8 cellular contexts compared by ENCODE assay signal in the genomic region with DNA sequence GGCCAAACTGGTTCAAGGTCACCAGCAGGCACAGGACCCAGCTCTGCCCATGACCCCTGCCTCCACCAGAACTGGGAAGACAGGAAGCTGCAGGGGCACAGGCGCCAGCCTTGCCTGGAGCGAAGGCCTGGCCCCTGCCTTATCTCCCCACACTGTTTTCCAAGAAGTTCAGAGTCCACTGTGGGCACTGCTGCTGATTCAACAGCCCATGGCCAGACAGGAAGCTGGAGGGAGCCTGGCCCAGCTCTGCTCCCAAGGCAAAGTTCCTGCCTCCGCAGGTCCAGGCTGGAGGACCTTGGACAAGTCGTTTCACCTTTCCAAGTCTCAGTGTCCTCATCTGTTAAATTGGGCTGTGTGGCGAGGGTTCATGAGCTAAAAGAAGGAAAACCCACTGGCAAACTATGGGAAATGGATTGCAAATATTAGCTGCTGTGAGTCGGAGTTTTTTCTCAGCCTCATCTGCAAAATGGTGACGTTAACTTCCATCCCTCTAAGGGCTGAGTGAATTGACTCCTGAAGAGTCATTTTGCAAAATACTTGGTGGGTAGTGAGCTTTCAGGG. TPM values are rescaled to one million over a fixed set of nuclear protein-coding genes. Genes with fewer than 3 reads are reported as not detected.
DNase-seq lines count a peak whose midpoint lies in the region; ATAC-seq and TF ChIP-seq lines count a peak whose summit lies in the region.

No MANE protein-coding gene starts in this region.

- peak overlapping the region in 11 of 12 donors; percentile 79 to 89 (median 85) for H3K27ac ChIP-seq in heart left ventricle
- H3K27ac ChIP-seq in psoas muscle, result peak overlapping the region; percentile 74
- no peak overlapping the region for H3K27ac ChIP-seq in caudate nucleus (ENCODE audit: low read depth, low read length)

- peaks cover 0 to 18% (median 13%) of the 10 kb centered on the region in 9 donors for H3K36me3 ChIP-seq in heart left ventricle
- peaks cover 4 to 17% of the 10 kb centered on the region in 2 donors for H3K36me3 ChIP-seq in psoas muscle (ENCODE audit: insufficient read depth in 1 of 2, low read depth in 1 of 2)

- H3K27me3 ChIP-seq in heart left ventricle (no peaks in the 10 kb centered on the region), psoas muscle (ENCODE audit: insufficient read depth in 3 of 3, low read length in 2 of 3) (no peaks in the 10 kb centered on the region)

- H3K9me3 ChIP-seq in heart left ventricle, result no peaks in the 10 kb centered on the region
- H3K9me3 ChIP-seq in psoas muscle, result no peaks in the 10 kb centered on the region

- H3K4me1 ChIP-seq in heart left ventricle, result peaks cover 0 to 48% (median 24%) of the 10 kb centered on the region in 12 donors
- H3K4me1 ChIP-seq in psoas muscle, result peaks cover 16% of the 10 kb centered on the region

- intact Hi-C loops in heart left ventricle (cut with DNase I), result no loop called here
- intact Hi-C loops in psoas muscle (cut with DNase I), result no loop called here

- TF ChIP-seq CTCF in heart left ventricle (IDR thresholded peaks at IDR 0.05), result no peak
- no peak for TF ChIP-seq CTCF in psoas muscle (IDR thresholded peaks at IDR 0.05)

- TF ChIP-seq POLR2A in heart left ventricle (IDR thresholded peaks at IDR 0.05), result no peak

- peak; percentile 15 for DNase-seq in EL
- peak; percentile 47 for DNase-seq in UCSD-AML1 (lab: John Stamatoyannopoulos, UW; ENCODE audit: unreplicated experiment)
- DNase-seq in heart left ventricle, result peak in 1 of 5 donors; percentile 63
- DNase-seq in psoas muscle, result no peak
- DNase-seq in NCI-H146 treated with DMSO at 0.1 percent for 48 hours (lab: John Stamatoyannopoulos, UW; ENCODE audit: unreplicated experiment), result no peak
- no peak for DNase-seq in caudate nucleus (lab: John Stamatoyannopoulos, UW)
- no peak for DNase-seq in stimulated activated CD4-positive, alpha-beta T cell treated with anti-CD3 and anti-CD28 coated beads, Interleukin-2, amount 100 ng/mL, for 24 hours

- ATAC-seq in heart left ventricle (peak in 1 of 4 donors; percentile 3), psoas muscle (no peak), GM21515 (IDR thresholded peaks at IDR 0.05; ENCODE audit: unreplicated experiment) (no peak)

- H3K4me3 ChIP-seq in heart left ventricle (peak overlapping the region; percentile 75 to 99 (median 84)), psoas muscle (peak overlapping the region; percentile 95)

- 26 to 44% (median 38%) methylated on average over 3 to 7 of the region's 7 CpGs for WGBS in heart left ventricle, 4 donors
- 56 to 59% (median 58%) methylated on average over 7 of the region's 7 CpGs for WGBS in psoas muscle, 3 donors

RNA-seq across cellular contexts. Expression of gene PHETA1, which starts 1.2 kb away (rescaled TPM):
- 10 to 100 TPM; 12.8 to 48.7 (median 23.7) TPM for total RNA-seq in heart left ventricle
- 10 to 100 TPM; 29.5 to 35.1 TPM for polyA plus RNA-seq in heart left ventricle
- total RNA-seq in psoas muscle, result 1 to 10 TPM; 5.3 to 7.0 (median 6.1) TPM
- 10 to 100 TPM in 1 of 3 donors, 1 to 10 TPM in 2; 7.6 to 19.9 (median 8.2) TPM for polyA plus RNA-seq in psoas muscle

RNA-seq across cellular contexts. Expression of gene SH2B3, which starts 38.0 kb away (rescaled TPM):
- total RNA-seq in heart left ventricle, result 10 to 100 TPM; 35.8 to 76.7 (median 40.3) TPM
- 10 to 100 TPM; 11.3 to 16.8 TPM for polyA plus RNA-seq in heart left ventricle
- 10 to 100 TPM; 10.5 to 25.0 (median 13.2) TPM for total RNA-seq in psoas muscle
- polyA plus RNA-seq in psoas muscle, result 10 to 100 TPM in 1 of 3 donors, 1 to 10 TPM in 2; 4.4 to 22.0 (median 6.4) TPM

Comparison
In these comparisons a context has a peak if more than half of its experiments do, and no peak if none do; other contexts are left out.
1. DNase-seq: peak in EL (single experiment) and UCSD-AML1 (single experiment); none in psoas muscle (0 of 2), NCI-H146 treated with DMSO at 0.1 percent for 48 hours (single experiment), caudate nucleus (0 of 61) and stimulated activated CD4-positive, alpha-beta T cell treated with anti-CD3 and anti-CD28 coated beads, Interleukin-2, amount 100 ng/mL, for 24 hours (0 of 2).